ENCODE assay signal across 24 cellular contexts in the genomic region with DNA sequence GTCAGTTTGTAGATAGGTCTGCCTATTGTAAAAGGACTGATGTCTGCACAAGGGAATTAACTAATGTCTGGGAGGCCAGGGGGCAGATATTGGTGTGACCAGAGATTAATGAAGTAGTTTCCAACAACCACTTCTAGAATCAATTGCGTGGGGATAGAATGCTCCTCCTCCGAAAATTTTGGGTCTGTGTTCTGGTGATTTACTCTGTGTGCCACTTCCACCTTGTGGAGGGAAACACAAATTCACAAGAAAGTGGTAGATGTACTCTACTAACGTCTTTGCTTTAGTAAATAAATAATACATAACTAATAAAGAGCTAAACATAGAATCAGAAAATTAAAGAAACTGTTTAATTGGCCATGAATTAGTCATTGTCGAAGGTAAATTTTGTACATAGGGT. TPM values are rescaled to one million over a fixed set of nuclear protein-coding genes. Genes with fewer than 3 reads are reported as not detected.
DNase-seq lines count a peak whose midpoint lies in the region; ATAC-seq, FAIRE-seq and TF ChIP-seq lines count a peak whose summit lies in the region.
"Had no signal": no experiment of that assay in that cellular context is flagged by ENCODE, and none has a peak within 500 bp of the region (broad histone marks: within the 10 kb centered on the region; RNA-seq: fewer than 3 reads in every experiment).

No MANE protein-coding gene starts in this region.

- POLR2A ChIA-PET in A673 (lab: Charles Lee; ENCODE audit: low non-redundant PET): no interaction called here
- POLR2A ChIA-PET in H1 (lab: Charles Lee; ENCODE audit: partially characterized antibody): no interaction called here

- no peak overlapping the region for H3K4ac ChIP-seq in H1 (replicated peaks; ENCODE audit: insufficient read length, low read depth, low read length)

- 81% methylated on average over 4 of the region's 4 CpGs; no CpG with 5 or more reads in 1 of the 2 experiments for WGBS in H1 (ENCODE audit: extremely low coverage in 1 of 2, insufficient coverage in 1 of 2, insufficient read length in 1 of 2, insufficient replicate concordance in 2 of 2, low coverage in 1 of 2, low lambda C conversion rate in 2 of 2, missing lambda C conversion rate in 1 of 2), 2 experiments

- H3K9ac ChIP-seq in Karpas-422 (ENCODE audit: low read length) (no peak overlapping the region), H1 (replicated peaks in 1 of 4; ENCODE audit: extremely low read depth in 1 of 4, low read depth in 3 of 4, low read length in 3 of 4) (no peak overlapping the region)
- H3K9ac ChIP-seq: GM23248 had no signal

- no peak overlapping the region for H4K8ac ChIP-seq in H1 (ENCODE audit: extremely low read depth, insufficient read depth, low read length)

- H3K79me2 ChIP-seq in Karpas-422 (ENCODE audit: low read length): no peaks in the 10 kb centered on the region
- H3K79me2 ChIP-seq in H1 (ENCODE audit: control insufficient read depth in 1 of 2, insufficient read depth in 2 of 2, low read length in 2 of 2): no peaks in the 10 kb centered on the region

- TF ChIP-seq CTCF in A673 (conservative IDR thresholded peaks at IDR 0.05; ENCODE audit: low read depth, low read length) (no peak), H1 (IDR thresholded peaks at IDR 0.05; ENCODE audit: control extremely low read depth in 1 of 3, insufficient read depth in 1 of 3, low read depth in 1 of 3, low read length in 3 of 3) (no peak; a peak in 1 of 4 replicates)

- no peaks in the 10 kb centered on the region for H3K4me1 Mint-ChIP-seq in activated naive CD4-positive, alpha-beta T cell treated with anti-CD3 and anti-CD28 coated beads, Interleukin-2, amount 10 ng/mL, durations not matched to agents 7 days and 5 days
- H3K4me1 Mint-ChIP-seq: B cell, CD14-positive monocyte, IgD-negative memory B cell, T-cell had no signal

- no peak for TF ChIP-seq POLR2A in H1 (IDR thresholded peaks at IDR 0.05; ENCODE audit: control extremely low read depth in 1 of 2, low read depth in 2 of 2, low read length in 2 of 2)

- no peak overlapping the region for H2BK20ac ChIP-seq in H1 (ENCODE audit: low read length)

- H3K36me3 ChIP-seq in A673 (ENCODE audit: insufficient read depth, low read length, poor library complexity, severe bottlenecking) (no peaks in the 10 kb centered on the region), Karpas-422 (ENCODE audit: insufficient read depth, low read length) (peaks cover 7% of the 10 kb centered on the region; the same call in 1 of the 2 replicates), H1 (ENCODE audit: control insufficient read depth in 2 of 4, insufficient read depth in 4 of 4, low read length in 3 of 4) (no peaks in the 10 kb centered on the region)
- H3K36me3 ChIP-seq: HAP-1 had no signal

- H3K27ac ChIP-seq in A673 (ENCODE audit: low read depth, low read length, poor library complexity, severe bottlenecking) (no peak overlapping the region), Karpas-422 (ENCODE audit: low read length) (no peak overlapping the region), H1 (ENCODE audit: low read depth, low read length) (no peak overlapping the region)
- H3K27ac ChIP-seq: GM23248, PC-9, RWPE1 had no signal

- no peaks in the 10 kb centered on the region for H3K36me3 Mint-ChIP-seq in activated naive CD4-positive, alpha-beta T cell treated with anti-CD3 and anti-CD28 coated beads, Interleukin-2, amount 10 ng/mL, durations not matched to agents 7 days and 5 days
- H3K36me3 Mint-ChIP-seq: CD14-positive monocyte, T-cell had no signal

- no peak overlapping the region for H3K27ac Mint-ChIP-seq in activated naive CD4-positive, alpha-beta T cell treated with anti-CD3 and anti-CD28 coated beads, Interleukin-2, amount 10 ng/mL, durations not matched to agents 7 days and 5 days
- H3K27ac Mint-ChIP-seq: B cell, CD14-positive monocyte, IgD-negative memory B cell, T-cell had no signal

- H3K4me2 ChIP-seq in Karpas-422 (ENCODE audit: low read depth, low read length, poor library complexity, severe bottlenecking) (no peak overlapping the region), H1 (ENCODE audit: insufficient read depth in 1 of 2, low read depth in 2 of 2, low read length in 2 of 2) (no peak overlapping the region)
- H3K4me2 ChIP-seq: PC-9 had no signal

- BruUV-seq in A673 (replicated peaks; lab: Mats Ljungman, UMichigan): no TSS peak

- H3K4me3 ChIP-seq in A673 (ENCODE audit: low read depth, low read length, poor library complexity, severe bottlenecking) (no peak overlapping the region), Karpas-422 (ENCODE audit: low read length) (no peak overlapping the region), H1 (ENCODE audit: extremely low read depth in 1 of 4, insufficient read depth in 2 of 4, low read depth in 3 of 4, low read length in 4 of 4) (no peak overlapping the region)
- H3K4me3 ChIP-seq: GM23248, HAP-1, PC-9 had no signal

- FAIRE-seq in H1 (lab: Jason Lieb, UNC): no peak

- H3K23me2 ChIP-seq in H1 (ENCODE audit: low read depth, low read length): no peaks in the 10 kb centered on the region

- no peak overlapping the region for H4K5ac ChIP-seq in H1 (ENCODE audit: insufficient read length, low read depth, low read length)

- peaks cover 12% of the 10 kb centered on the region for H3K27me3 Mint-ChIP-seq in activated naive CD4-positive, alpha-beta T cell treated with anti-CD3 and anti-CD28 coated beads, Interleukin-2, amount 10 ng/mL, durations not matched to agents 7 days and 5 days

- no peaks in the 10 kb centered on the region for H4K20me1 ChIP-seq in Karpas-422 (ENCODE audit: insufficient read depth, low read depth, low read length)
- no peaks in the 10 kb centered on the region for H4K20me1 ChIP-seq in H1 (replicated peaks in 1 of 2; ENCODE audit: control insufficient read depth in 1 of 2, insufficient read depth in 2 of 2, low read length in 2 of 2)

- no peak overlapping the region for H2BK12ac ChIP-seq in H1 (ENCODE audit: low read depth, low read length)

- H3K9me2 ChIP-seq in Karpas-422 (replicated peaks; ENCODE audit: insufficient read depth, low read length): no peaks in the 10 kb centered on the region

- peak; percentile 16 to 36; a peak in 2 of 4 replicates for TF ChIP-seq RAD21 in H1 (IDR thresholded peaks at IDR 0.05 in 1 of 2, conservative IDR thresholded peaks at IDR 0.05 in 1 of 2; ENCODE audit: low read depth in 2 of 2, low read length in 2 of 2)

- peak; percentile 11 for DNase-seq in A673 (ENCODE audit: low spot score)
- peak; percentile 48 for DNase-seq in Karpas-422
- peak; percentile 16 for DNase-seq in RPMI8226
- DNase-seq in H1 (ENCODE audit: low read depth in 1 of 2, low spot score in 2 of 2): no peak
- no peak for DNase-seq in activated naive CD4-positive, alpha-beta T cell treated with anti-CD3 and anti-CD28 coated beads, Interleukin-2, amount 10 ng/mL, durations not matched to agents 7 days and 5 days
- DNase-seq: GF-D8, GM23248, MM.1S, NCI-H1092 treated with DMSO at 0.1 percent for 48 hours, NCI-H2029 treated with DMSO at 0.1 percent for 48 hours, NCI-H226, NCI-H510A treated with DMSO at 0.1 percent for 48 hours, NCI-H748 treated with DMSO at 0.1 percent for 48 hours, PC-9, SIG-M5, T-cell had no signal

- H2BK15ac ChIP-seq in H1 (ENCODE audit: low read length): no peak overlapping the region

- H2BK120ac ChIP-seq in H1 (replicated peaks; ENCODE audit: low read depth, low read length): no peak overlapping the region

- no peak overlapping the region for H3K4me3 Mint-ChIP-seq in activated naive CD4-positive, alpha-beta T cell treated with anti-CD3 and anti-CD28 coated beads, Interleukin-2, amount 10 ng/mL, durations not matched to agents 7 days and 5 days
- H3K4me3 Mint-ChIP-seq: B cell, IgD-negative memory B cell, T-cell had no signal

- no peak overlapping the region for H4K91ac ChIP-seq in H1 (replicated peaks; ENCODE audit: insufficient read length, low read length)

- H3K27me3 ChIP-seq in A673 (replicated peaks; ENCODE audit: insufficient read depth, low read depth, low read length, poor library complexity) (no peaks in the 10 kb centered on the region), Karpas-422 (ENCODE audit: low read length) (no peaks in the 10 kb centered on the region), H1 (replicated peaks in 1 of 4; ENCODE audit: control insufficient read depth in 3 of 4, extremely low read depth in 1 of 4, insufficient read depth in 3 of 4, low read length in 3 of 4) (no peaks in the 10 kb centered on the region)

- H2BK5ac ChIP-seq in H1 (ENCODE audit: low read depth, low read length): no peak overlapping the region

- TF ChIP-seq EP300 in H1 (IDR thresholded peaks at IDR 0.05; ENCODE audit: borderline replicate concordance in 1 of 2, low read depth in 2 of 2, low read length in 2 of 2): no peak

- H3K9me3 ChIP-seq in A673 (ENCODE audit: low read depth, low read length, poor library complexity, severe bottlenecking) (no peaks in the 10 kb centered on the region), Karpas-422 (ENCODE audit: low read length) (no peaks in the 10 kb centered on the region), H1 (ENCODE audit: insufficient read depth in 2 of 2, low read depth in 1 of 2, low read length in 1 of 2) (no peaks in the 10 kb centered on the region)
- H3K9me3 ChIP-seq: HAP-1 had no signal

- H2AFZ ChIP-seq in Karpas-422 (ENCODE audit: low read length): no peak overlapping the region
- no peak overlapping the region for H2AFZ ChIP-seq in H1 (ENCODE audit: low read length)
- H2AFZ ChIP-seq: GM23248, PC-9 had no signal

- intact Hi-C loops in A673 (cut with micrococcal nuclease; ENCODE audit: unreplicated experiment): no loop called here

- H3K18ac ChIP-seq in H1 (ENCODE audit: extremely low read depth, low read length): no peak overlapping the region

- no peaks in the 10 kb centered on the region for H3K9me3 Mint-ChIP-seq in activated naive CD4-positive, alpha-beta T cell treated with anti-CD3 and anti-CD28 coated beads, Interleukin-2, amount 10 ng/mL, durations not matched to agents 7 days and 5 days
- H3K9me3 Mint-ChIP-seq: T-cell had no signal

- no peak overlapping the region for H2AK5ac ChIP-seq in H1 (ENCODE audit: low read depth, low read length)

- no peaks in the 10 kb centered on the region for H3K79me1 ChIP-seq in H1 (ENCODE audit: low read depth, low read length)

- peaks cover 4% of the 10 kb centered on the region for H3K4me1 ChIP-seq in A673 (ENCODE audit: insufficient read depth, low read length, poor library complexity, severe bottlenecking)
- peaks cover 10% of the 10 kb centered on the region for H3K4me1 ChIP-seq in Karpas-422 (ENCODE audit: low read length)
- H3K4me1 ChIP-seq in H1 (replicated peaks in 1 of 4; ENCODE audit: control insufficient read depth in 3 of 4, insufficient read depth in 4 of 4, low read length in 3 of 4): peaks cover 0 to 5% (median 0%) of the 10 kb centered on the region in 4 experiments; a peak in 3 of 7 replicates

- CTCF ChIA-PET in A673 (lab: Charles Lee) (interaction anchor here (1.0 kb wide), 1 partner anchor 21 kb away, joined by 9 read pairs; no protein-coding TSS in a partner anchor), H1 (lab: Charles Lee; ENCODE audit: partially characterized antibody) (interaction anchor here (0.9 to 2.4 kb wide), 7 partner anchors 10 to 61 kb away, joined by 3 to 8 read pairs (median 4); no protein-coding TSS in a partner anchor)
- CTCF ChIA-PET in activated naive CD4-positive, alpha-beta T cell treated with anti-CD3 and anti-CD28 coated beads, Interleukin-2, amount 10 ng/mL, durations not matched to agents 7 days and 5 days (lab: Charles Lee): no interaction called here

- H3K23ac ChIP-seq in H1 (ENCODE audit: insufficient read length): no peak overlapping the region

- H3K56ac ChIP-seq in H1 (replicated peaks; ENCODE audit: insufficient read length, low read depth, low read length): no peak overlapping the region

- no peak overlapping the region for H3K14ac ChIP-seq in H1 (ENCODE audit: insufficient read length)

- ATAC-seq in HG03342 (IDR thresholded peaks at IDR 0.05; ENCODE audit: unreplicated experiment): no peak
- no peak for ATAC-seq in GM21825 (IDR thresholded peaks at IDR 0.05; ENCODE audit: unreplicated experiment)
- no peak for ATAC-seq in GM18907 (IDR thresholded peaks at IDR 0.05; ENCODE audit: unreplicated experiment)
- ATAC-seq: T-cell had no signal

RNA-seq across cellular contexts. Expression of a gene that starts 25.5 kb away (rescaled TPM):
- 8.4 and 10.0 TPM in 2 replicates for total RNA-seq in A673 (2021)
- 23.7 and 61.3 TPM in 2 replicates for total RNA-seq in Karpas-422 (2014; rRNA removed; shearing (Covaris generic); ENCODE audit: low replicate concordance)
- total RNA-seq in H1 (2021; fragmentation: NEBNext Ultra II Directional; extraction: Animal tissue kit (Norgen Biotek cat#: 25700)): 11.2 and 12.5 TPM in 2 replicates
- 8.9 and 11.1 TPM in 2 replicates for polyA plus RNA-seq in H1 (2011; rRNA removed)
- 13.4 TPM for polyA plus RNA-seq in H1 (2011; cell fraction: cytosol; rRNA removed)
- 1.9 TPM for polyA plus RNA-seq in H1 (2011; cell fraction: nucleus; rRNA removed)
- 7.7 to 9.8 TPM (median 9.0 TPM) in 4 replicates for polyA plus RNA-seq in H1 (2012, experiment 1 of 2)
- 11.8 TPM for polyA plus RNA-seq in H1 (2012, experiment 2 of 2)
- polyA plus RNA-seq in H1 (2013, experiment 1 of 2): 8.2 TPM
- 7.3 TPM for polyA plus RNA-seq in H1 (2013, experiment 2 of 2)
- 1.3 and 1.8 TPM in 2 replicates for polyA minus RNA-seq in H1 (2011; rRNA and poly(A)+ RNA removed)
- polyA minus RNA-seq in H1 (2011; cell fraction: cytosol; rRNA and poly(A)+ RNA removed): 2.0 TPM
- polyA minus RNA-seq in H1 (2011; cell fraction: nucleus; rRNA and poly(A)+ RNA removed): 3.6 TPM

Comparison
In these comparisons a context has a peak if more than half of its experiments do, and no peak if none do; other contexts are left out.
1. DNase-seq: peak in A673 (single experiment), Karpas-422 (single experiment) and RPMI8226 (single experiment); none in H1 (0 of 2) and activated naive CD4-positive, alpha-beta T cell treated with anti-CD3 and anti-CD28 coated beads, Interleukin-2, amount 10 ng/mL, durations not matched to agents 7 days and 5 days (single experiment).